In the genomic region with DNA sequence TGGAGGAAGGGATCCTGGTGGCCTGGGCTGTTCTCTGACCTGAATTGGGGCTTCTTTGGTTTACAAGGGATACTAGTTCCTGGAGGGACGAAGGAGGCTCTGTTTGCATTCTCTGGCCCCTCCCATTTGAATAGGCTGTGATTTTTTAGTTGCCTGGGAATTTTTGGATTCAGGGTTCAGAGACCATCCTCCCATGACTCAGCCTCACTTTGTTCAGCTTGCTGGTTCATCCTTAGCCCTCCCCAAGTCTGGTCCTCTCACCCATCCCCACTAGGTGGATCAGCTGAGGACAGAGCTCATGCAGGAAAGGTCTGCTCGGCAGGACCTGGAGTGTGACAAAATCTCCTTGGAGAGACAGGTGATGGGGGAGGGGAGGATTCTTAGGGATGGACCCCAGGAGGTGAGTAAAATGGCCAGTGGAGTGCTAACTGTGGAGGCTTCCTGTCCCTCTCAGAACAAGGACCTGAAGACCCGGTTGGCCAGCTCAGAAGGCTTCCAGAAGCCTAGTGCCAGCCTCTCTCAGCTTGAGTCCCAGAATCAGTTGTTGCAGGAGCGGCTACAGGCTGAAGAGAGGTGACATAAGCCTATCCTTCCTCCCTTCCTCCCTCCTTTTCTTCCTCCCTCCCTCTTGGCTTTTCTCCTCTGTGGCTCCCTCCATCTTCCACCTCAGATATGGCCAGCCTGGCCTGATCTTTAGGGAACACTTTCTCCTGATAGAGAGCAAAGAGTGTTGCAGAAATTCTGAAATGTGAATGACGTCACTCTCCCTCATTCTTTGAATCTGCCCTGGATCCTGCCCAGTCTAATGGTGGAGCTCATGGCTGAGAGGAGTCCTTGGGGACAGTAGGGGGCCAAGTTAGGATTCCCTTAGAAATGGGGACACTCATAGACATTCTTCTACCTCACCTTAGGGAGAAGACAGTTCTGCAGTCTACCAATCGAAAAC, we compare ENCODE assay signal across 2 cellular contexts.
TF ChIP-seq lines count a peak whose summit lies in the region.

No MANE protein-coding gene starts in this region.

TF ChIP-seq in IMR-90, 13 proteins besides CTCF, POLR2A, EP300 and RAD21:
- TF ChIP-seq RFX5 (IDR thresholded peaks at IDR 0.05; ENCODE audit: low read depth, low read length) (no peak), BHLHE40 (IDR thresholded peaks at IDR 0.05; ENCODE audit: low read depth, low read length) (no peak), NFE2L2 (IDR thresholded peaks at IDR 0.05; ENCODE audit: low read depth, low read length) (no peak), MAZ (IDR thresholded peaks at IDR 0.05; ENCODE audit: borderline replicate concordance, low read depth, low read length) (no peak; the same call in 1 of the 2 replicates), RCOR1 (IDR thresholded peaks at IDR 0.05; ENCODE audit: insufficient replicate concordance, low read length) (no peak), CHD1 (IDR thresholded peaks at IDR 0.05; ENCODE audit: low read depth, low read length) (no peak), MAFK (IDR thresholded peaks at IDR 0.05; ENCODE audit: low read depth, low read length) (no peak), FOS (IDR thresholded peaks at IDR 0.05; ENCODE audit: low read depth, low read length) (no peak), SMC3 (IDR thresholded peaks at IDR 0.05; ENCODE audit: low read depth, low read length) (no peak), MXI1 (IDR thresholded peaks at IDR 0.05; ENCODE audit: borderline replicate concordance, low read depth, low read length) (no peak), CEBPB (IDR thresholded peaks at IDR 0.05; ENCODE audit: low read depth, low read length) (no peak)
- TF ChIP-seq, protein P1, sequence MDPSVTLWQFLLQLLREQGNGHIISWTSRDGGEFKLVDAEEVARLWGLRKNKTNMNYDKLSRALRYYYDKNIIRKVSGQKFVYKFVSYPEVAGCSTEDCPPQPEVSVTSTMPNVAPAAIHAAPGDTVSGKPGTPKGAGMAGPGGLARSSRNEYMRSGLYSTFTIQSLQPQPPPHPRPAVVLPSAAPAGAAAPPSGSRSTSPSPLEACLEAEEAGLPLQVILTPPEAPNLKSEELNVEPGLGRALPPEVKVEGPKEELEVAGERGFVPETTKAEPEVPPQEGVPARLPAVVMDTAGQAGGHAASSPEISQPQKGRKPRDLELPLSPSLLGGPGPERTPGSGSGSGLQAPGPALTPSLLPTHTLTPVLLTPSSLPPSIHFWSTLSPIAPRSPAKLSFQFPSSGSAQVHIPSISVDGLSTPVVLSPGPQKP (IDR thresholded peaks at IDR 0.05; ENCODE audit: borderline replicate concordance, low read depth, low read length), result no peak
- TF ChIP-seq, protein P2, sequence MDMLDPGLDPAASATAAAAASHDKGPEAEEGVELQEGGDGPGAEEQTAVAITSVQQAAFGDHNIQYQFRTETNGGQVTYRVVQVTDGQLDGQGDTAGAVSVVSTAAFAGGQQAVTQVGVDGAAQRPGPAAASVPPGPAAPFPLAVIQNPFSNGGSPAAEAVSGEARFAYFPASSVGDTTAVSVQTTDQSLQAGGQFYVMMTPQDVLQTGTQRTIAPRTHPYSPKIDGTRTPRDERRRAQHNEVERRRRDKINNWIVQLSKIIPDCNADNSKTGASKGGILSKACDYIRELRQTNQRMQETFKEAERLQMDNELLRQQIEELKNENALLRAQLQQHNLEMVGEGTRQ (IDR thresholded peaks at IDR 0.05; ENCODE audit: low read depth, low read length), result no peak
TF ChIP-seq in IMR-90: peak in this region for 0.

TF ChIP-seq in GM12878, 131 proteins besides CTCF, POLR2A, EP300 and RAD21:
- 0 out of 2 replicates have a peak, but pooled peaks have one; percentile 44 for TF ChIP-seq ATF7 (IDR thresholded peaks at IDR 0.05; ENCODE audit: low read depth)
- TF ChIP-seq TBL1XR1 (IDR thresholded peaks at IDR 0.05; ENCODE audit: low read depth, low read length), result no peak
- no peak for TF ChIP-seq MEF2A (IDR thresholded peaks at IDR 0.05; ENCODE audit: insufficient read depth, low read depth, low read length)
- TF ChIP-seq EED (IDR thresholded peaks at IDR 0.05; ENCODE audit: low read depth), result no peak
